22 cellular contexts compared by ENCODE assay signal in the genomic region with DNA sequence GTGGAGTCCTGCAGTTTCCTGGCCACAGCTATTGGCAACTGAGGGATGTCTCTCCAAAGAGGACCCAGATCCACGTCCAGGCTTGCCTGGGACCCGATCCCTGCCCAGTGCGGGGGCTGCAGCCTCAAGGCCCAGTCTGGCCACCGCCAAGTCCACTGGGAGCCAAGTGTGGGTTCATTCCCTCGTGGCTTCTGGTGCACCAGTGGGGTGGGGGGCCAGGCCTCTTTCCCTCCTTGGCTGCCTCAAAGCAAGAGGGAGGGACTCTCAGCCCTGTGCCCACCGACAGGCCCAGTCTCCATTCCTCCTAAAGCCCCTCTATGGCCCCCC. TPM values are rescaled to one million over a fixed set of nuclear protein-coding genes. Genes with fewer than 3 reads are reported as not detected.
DNase-seq lines count a peak whose midpoint lies in the region; ATAC-seq and TF ChIP-seq lines count a peak whose summit lies in the region.
"Had no signal": no experiment of that assay in that cellular context is flagged by ENCODE, and none has a peak within 500 bp of the region (broad histone marks: within the 10 kb centered on the region; RNA-seq: fewer than 3 reads in every experiment).

No MANE protein-coding gene starts in this region.

- no peak overlapping the region for H2BK120ac ChIP-seq in neuronal stem cell (ENCODE audit: low read depth, low read length)

- H4K91ac ChIP-seq in neuronal stem cell (ENCODE audit: low read depth, low read length, poor library complexity), result no peak overlapping the region

- TF ChIP-seq EP300 in tibial nerve (IDR thresholded peaks at IDR 0.05), result no peak

- intact Hi-C loops in breast epithelium (cut with DNase I; ENCODE audit: low total_unique reads), result no loop called here
- intact Hi-C loops in MCF 10A (cut with micrococcal nuclease), result no loop called here
- intact Hi-C loops in colonic mucosa (cut with DNase I), result no loop called here

- peak overlapping the region; percentile 31 for H3K18ac ChIP-seq in neuronal stem cell (ENCODE audit: low read length)

- H2BK15ac ChIP-seq in neuronal stem cell (ENCODE audit: low read length), result peak overlapping the region; percentile 83

- CTCF ChIA-PET in MCF 10A (lab: Yijun Ruan, JAX), result interaction anchor here (0.6 to 4.2 kb wide), 4 partner anchors 14 to 80 kb away, joined by 3 to 16 read pairs (median 4); no protein-coding TSS in a partner anchor

- DNase-seq in breast epithelium (ENCODE audit: low spot score in 2 of 2), result no peak
- no peak for DNase-seq in MCF 10A (ENCODE audit: unreplicated experiment)
- no peak for DNase-seq in colonic mucosa
- DNase-seq in neuronal stem cell (ENCODE audit: low spot score), result no peak
- no peak for DNase-seq in tibial nerve (ENCODE audit: low spot score in 2 of 2)
- DNase-seq in endodermal cell, result no peak
- DNase-seq in foreskin keratinocyte, result no peak
- DNase-seq: activated naive CD4-positive, alpha-beta T cell treated with Interleukin-2 at 50 U/mL for 16 hours; activated T-cell treated with anti-CD3 and anti-CD28 coated beads, Interleukin-2, amount 50 U/mL, for 48 hours; Caco-2; DMS79 treated with DMSO at 0.1 percent for 48 hours; heart right ventricle; left ventricle myocardium inferior; NCI-H524 treated with DMSO at 0.1 percent for 48 hours; psoas muscle; stimulated activated CD4-positive, alpha-beta T cell treated with anti-CD3 and anti-CD28 coated beads, Interleukin-2, amount 100 ng/mL, for 24 hours had no signal

- H3K4me3 Mint-ChIP-seq in MCF 10A (ENCODE audit: unreplicated experiment) (no peak overlapping the region), endodermal cell (no peak overlapping the region)
- H3K4me3 Mint-ChIP-seq: B cell; stimulated activated effector memory CD8-positive, alpha-beta T cell treated with anti-CD3 and anti-CD28 coated beads, Interleukin-12 subunit alpha, Interleukin-12 subunit beta, amount 100 ng/mL, for 72 hours had no signal

- WGBS in neuronal stem cell (ENCODE audit: extremely low coverage in 2 of 2, insufficient read length in 2 of 2, insufficient replicate concordance in 1 of 2), 2 donors, result no CpG with 5 or more reads among the region's 6 CpGs
- WGBS in tibial nerve, 2 donors, result 77 to 84% methylated on average over 4 of the region's 6 CpGs
- WGBS in endodermal cell (ENCODE audit: insufficient coverage in 1 of 2, insufficient read length in 1 of 2), 2 experiments, result 82 to 89% methylated on average over 5 to 6 of the region's 6 CpGs

- H3K36me3 ChIP-seq in breast epithelium (no peaks in the 10 kb centered on the region), colonic mucosa (no peaks in the 10 kb centered on the region), neuronal stem cell (replicated peaks in 1 of 2; ENCODE audit: control insufficient read depth in 2 of 2, insufficient read depth in 2 of 2, low read length in 2 of 2) (no peaks in the 10 kb centered on the region), tibial nerve (no peaks in the 10 kb centered on the region), endodermal cell (ENCODE audit: control insufficient read depth, insufficient read depth, low read length) (no peaks in the 10 kb centered on the region)
- H3K36me3 ChIP-seq: cardiac muscle cell, heart right ventricle, left ventricle myocardium inferior had no signal

- H3K27me3 ChIP-seq in breast epithelium, result no peaks in the 10 kb centered on the region
- H3K27me3 ChIP-seq in colonic mucosa, result no peaks in the 10 kb centered on the region
- H3K27me3 ChIP-seq in neuronal stem cell (ENCODE audit: control insufficient read depth in 3 of 3, insufficient read depth in 3 of 3, low read depth in 1 of 3, low read length in 3 of 3), result no peaks in the 10 kb centered on the region
- no peaks in the 10 kb centered on the region for H3K27me3 ChIP-seq in tibial nerve
- H3K27me3 ChIP-seq in endodermal cell (ENCODE audit: control insufficient read depth, insufficient read depth, low read length, poor library complexity, severe bottlenecking), result no peaks in the 10 kb centered on the region
- no peaks in the 10 kb centered on the region for H3K27me3 ChIP-seq in foreskin keratinocyte
- H3K27me3 ChIP-seq: cardiac muscle cell, heart right ventricle had no signal

- H2AK5ac ChIP-seq in neuronal stem cell (ENCODE audit: low read depth, low read length), result peak overlapping the region; percentile 97

- no peak overlapping the region for H3K14ac ChIP-seq in neuronal stem cell (ENCODE audit: low read length)

- peak overlapping the region; percentile 80 for H2AFZ ChIP-seq in neuronal stem cell (ENCODE audit: low read length)

- H3K27me3 Mint-ChIP-seq in MCF 10A (ENCODE audit: insufficient read depth, unreplicated experiment) (no peaks in the 10 kb centered on the region), endodermal cell (ENCODE audit: insufficient read depth) (no peaks in the 10 kb centered on the region)
- H3K27me3 Mint-ChIP-seq: B cell had no signal

- peak overlapping the region; percentile 99 for H3K27ac ChIP-seq in breast epithelium
- peak overlapping the region; percentile 99 for H3K27ac ChIP-seq in colonic mucosa
- no peak overlapping the region for H3K27ac ChIP-seq in neuronal stem cell (replicated peaks; ENCODE audit: low read length)
- H3K27ac ChIP-seq in tibial nerve, result peak overlapping the region in 1 of 4 donors; percentile 95
- H3K27ac ChIP-seq in endodermal cell (ENCODE audit: low read depth, low read length), result no peak overlapping the region
- H3K27ac ChIP-seq in foreskin keratinocyte, result no peak overlapping the region
- H3K27ac ChIP-seq: cardiac muscle cell, heart right ventricle, left ventricle myocardium inferior, psoas muscle had no signal

- H2BK12ac ChIP-seq in neuronal stem cell (ENCODE audit: low read length), result peak overlapping the region; percentile 0

- peak overlapping the region; percentile 82 for H4K8ac ChIP-seq in neuronal stem cell (ENCODE audit: low read depth, low read length)

- H3K4me1 Mint-ChIP-seq in MCF 10A (ENCODE audit: insufficient read depth, unreplicated experiment) (peaks cover 18% of the 10 kb centered on the region), endodermal cell (no peaks in the 10 kb centered on the region)

- H3K9me3 ChIP-seq in breast epithelium (no peaks in the 10 kb centered on the region), colonic mucosa (no peaks in the 10 kb centered on the region), neuronal stem cell (replicated peaks in 1 of 2; ENCODE audit: control insufficient read depth in 2 of 2, insufficient read depth in 1 of 2, low read depth in 1 of 2, low read length in 2 of 2) (no peaks in the 10 kb centered on the region), tibial nerve (no peaks in the 10 kb centered on the region), endodermal cell (ENCODE audit: control insufficient read depth, low read length) (no peaks in the 10 kb centered on the region)
- H3K9me3 ChIP-seq: Caco-2, heart right ventricle, left ventricle myocardium inferior, mucosa of descending colon, psoas muscle had no signal

- H3K9me3 Mint-ChIP-seq in MCF 10A (ENCODE audit: unreplicated experiment) (no peaks in the 10 kb centered on the region), endodermal cell (no peaks in the 10 kb centered on the region)
- H3K9me3 Mint-ChIP-seq: stimulated activated effector memory CD8-positive, alpha-beta T cell treated with anti-CD3 and anti-CD28 coated beads, Interleukin-12 subunit alpha, Interleukin-12 subunit beta, amount 100 ng/mL, for 72 hours had no signal

- peak overlapping the region; percentile 82 for H2BK5ac ChIP-seq in neuronal stem cell (ENCODE audit: low read length)

- POLR2A ChIA-PET in MCF 10A (lab: Yijun Ruan, JAX), result interaction anchor here (0.6 to 6.2 kb wide), 6 partner anchors 8 to 29 kb away, joined by 3 to 55 read pairs (median 8); a partner anchor contains a TSS

- H3K4me3 ChIP-seq in breast epithelium (peak overlapping the region in 2 of 3 donors; percentile 51 to 66), colonic mucosa (peak overlapping the region; percentile 43), neuronal stem cell (ENCODE audit: low read length in 2 of 2) (no peak overlapping the region), tibial nerve (no peak overlapping the region), endodermal cell (ENCODE audit: low read length) (no peak overlapping the region)
- H3K4me3 ChIP-seq: cardiac muscle cell, GM12878, heart right ventricle, left ventricle myocardium inferior, psoas muscle had no signal

- H3K23ac ChIP-seq in neuronal stem cell (ENCODE audit: low read depth, low read length, poor library complexity), result no peak overlapping the region

- no peak for ATAC-seq in GM21367 (IDR thresholded peaks at IDR 0.05; ENCODE audit: unreplicated experiment)
- no peak for ATAC-seq in foreskin keratinocyte
- ATAC-seq: GM12878; heart right ventricle; psoas muscle; stimulated activated effector memory CD8-positive, alpha-beta T cell treated with anti-CD3 and anti-CD28 coated beads, Interleukin-12 subunit alpha, Interleukin-12 subunit beta, amount 100 ng/mL, for 72 hours had no signal

- no peaks in the 10 kb centered on the region for H3K36me3 Mint-ChIP-seq in MCF 10A (ENCODE audit: insufficient read depth, unreplicated experiment)
- H3K36me3 Mint-ChIP-seq in endodermal cell (ENCODE audit: low read depth), result no peaks in the 10 kb centered on the region
- H3K36me3 Mint-ChIP-seq: stimulated activated effector memory CD8-positive, alpha-beta T cell treated with anti-CD3 and anti-CD28 coated beads, Interleukin-12 subunit alpha, Interleukin-12 subunit beta, amount 100 ng/mL, for 72 hours had no signal

- H3K9ac ChIP-seq in colonic mucosa (ENCODE audit: low read depth in 2 of 2, low read length in 2 of 2), result peak overlapping the region; percentile 93 to 95
- H3K9ac ChIP-seq in neuronal stem cell (ENCODE audit: low read depth, low read length, poor library complexity), result peak overlapping the region; percentile 53
- H3K9ac ChIP-seq in endodermal cell (ENCODE audit: extremely low read depth, low read length, poor library complexity, severe bottlenecking), result no peak overlapping the region

- H3K4me1 ChIP-seq in breast epithelium, result peaks cover 15 to 40% of the 10 kb centered on the region in 2 donors
- H3K4me1 ChIP-seq in colonic mucosa, result peaks cover 16% of the 10 kb centered on the region
- H3K4me1 ChIP-seq in neuronal stem cell (ENCODE audit: control insufficient read depth in 2 of 2, insufficient read depth in 1 of 2, low read depth in 1 of 2, low read length in 2 of 2), result peaks cover 24 to 38% of the 10 kb centered on the region in 2 donors
- H3K4me1 ChIP-seq in tibial nerve, result peaks cover 0 to 45% (median 20%) of the 10 kb centered on the region in 4 donors
- peaks cover 6% of the 10 kb centered on the region for H3K4me1 ChIP-seq in endodermal cell (ENCODE audit: control insufficient read depth, insufficient read depth, low read length)
- peaks cover 13% of the 10 kb centered on the region for H3K4me1 ChIP-seq in foreskin keratinocyte
- H3K4me1 ChIP-seq: psoas muscle had no signal

- H3K27ac Mint-ChIP-seq in MCF 10A (ENCODE audit: low read depth, unreplicated experiment) (no peak overlapping the region), endodermal cell (no peak overlapping the region)

- no TSS peak for BruUV-seq in MCF 10A (replicated peaks; lab: Mats Ljungman, UMichigan)

- no peak overlapping the region for H3K4ac ChIP-seq in neuronal stem cell (ENCODE audit: low read length)

- H3K79me1 ChIP-seq in neuronal stem cell (ENCODE audit: low read depth, low read length), result no peaks in the 10 kb centered on the region

- TF ChIP-seq POLR2A in breast epithelium (IDR thresholded peaks at IDR 0.05) (no peak), tibial nerve (IDR thresholded peaks at IDR 0.05) (no peak)

- TF ChIP-seq CTCF in breast epithelium (IDR thresholded peaks at IDR 0.05) (no peak), MCF 10A (IDR thresholded peaks at IDR 0.05; ENCODE audit: unreplicated experiment) (no peak), colonic mucosa (IDR thresholded peaks at IDR 0.05) (no peak), tibial nerve (IDR thresholded peaks at IDR 0.05) (no peak), endodermal cell (conservative IDR thresholded peaks at IDR 0.05) (no peak), foreskin keratinocyte (conservative IDR thresholded peaks at IDR 0.05) (no peak)

- no peak overlapping the region for H3K4me2 ChIP-seq in neuronal stem cell (ENCODE audit: insufficient read depth, low read length, poor library complexity, severe bottlenecking)

RNA-seq across cellular contexts. Expression of a gene that starts 13.3 kb away (rescaled TPM):
- total RNA-seq in breast epithelium, result 10 to 100 TPM; 63.0 to 92.1 (median 87.1) TPM
- 56.3 and 73.5 TPM in 2 replicates for total RNA-seq in MCF 10A (2022)
- 10 to 100 TPM; 65.6 to 74.4 TPM for total RNA-seq in colonic mucosa
- polyA plus RNA-seq in neuronal stem cell (2013, experiment 1 of 2), result 38.0 TPM
- polyA plus RNA-seq in neuronal stem cell (2013, experiment 2 of 2), result 37.0 TPM
- total RNA-seq in tibial nerve, result 100 to 1,000 TPM in 3 of 4 donors, 10 to 100 TPM in 1; 98.3 to 138 (median 119) TPM
- total RNA-seq in endodermal cell, result 10 to 100 TPM; 31.5 to 36.6 TPM
- 21.6 TPM for polyA plus RNA-seq in endodermal cell (2013, experiment 1 of 2)
- polyA plus RNA-seq in endodermal cell (2013, experiment 2 of 2), result 19.6 TPM
- total RNA-seq in foreskin keratinocyte, result 11.9 and 15.8 TPM in 2 replicates
- 13.6 and 16.6 TPM in 2 replicates for polyA plus RNA-seq in foreskin keratinocyte

RNA-seq across cellular contexts. Expression of a gene that starts 28.8 kb away (rescaled TPM):
- total RNA-seq in breast epithelium (10 to 100 TPM; 20.6 to 59.3 (median 39.5) TPM), MCF 10A (2022) (70.7 and 107 TPM in 2 replicates), colonic mucosa (100 to 1,000 TPM in 1 of 2 donors, 10 to 100 TPM in 1; 43.6 to 133 TPM), tibial nerve (10 to 100 TPM; 44.8 to 80.4 (median 65.1) TPM), endodermal cell (10 to 100 TPM; 39.8 to 62.9 TPM), foreskin keratinocyte (35.9 and 43.2 TPM in 2 replicates)
- 12.6 TPM for polyA plus RNA-seq in neuronal stem cell (2013, experiment 1 of 2)
- polyA plus RNA-seq in neuronal stem cell (2013, experiment 2 of 2), result 12.2 TPM
- polyA plus RNA-seq in endodermal cell (2013, experiment 1 of 2), result 27.1 TPM
- 27.4 TPM for polyA plus RNA-seq in endodermal cell (2013, experiment 2 of 2)
- polyA plus RNA-seq in foreskin keratinocyte, result 46.6 and 61.7 TPM in 2 replicates

RNA-seq across cellular contexts. Expression of a gene that starts 29.0 kb away (rescaled TPM):
- total RNA-seq in breast epithelium, result 10 to 100 TPM; 16.6 to 22.4 (median 19.7) TPM
- 16.6 and 18.2 TPM in 2 replicates for total RNA-seq in MCF 10A (2022)
- total RNA-seq in colonic mucosa, result 10 to 100 TPM; 17.8 to 43.5 TPM
- 9.3 TPM for polyA plus RNA-seq in neuronal stem cell (2013, experiment 1 of 2)
- 9.1 TPM for polyA plus RNA-seq in neuronal stem cell (2013, experiment 2 of 2)
- 10 to 100 TPM in 3 of 4 donors, 1 to 10 TPM in 1; 9.0 to 17.4 (median 14.5) TPM for total RNA-seq in tibial nerve
- 10 to 100 TPM; 19.7 to 26.2 TPM for total RNA-seq in endodermal cell
- 16.2 TPM for polyA plus RNA-seq in endodermal cell (2013, experiment 1 of 2)
- 12.6 TPM for polyA plus RNA-seq in endodermal cell (2013, experiment 2 of 2)
- total RNA-seq in foreskin keratinocyte, result 12.7 and 15.4 TPM in 2 replicates
- polyA plus RNA-seq in foreskin keratinocyte, result 16.2 and 17.5 TPM in 2 replicates

Comparison
In these comparisons a context has a peak if more than half of its experiments do, and no peak if none do; other contexts are left out.
1. H3K27ac ChIP-seq: peak in breast epithelium (2 of 2) and colonic mucosa (single experiment); none in neuronal stem cell (single experiment), endodermal cell (single experiment) and foreskin keratinocyte (single experiment).
2. H3K4me3 ChIP-seq: peak in breast epithelium (2 of 3) and colonic mucosa (single experiment); none in neuronal stem cell (0 of 2), tibial nerve (0 of 4) and endodermal cell (single experiment).